In the genomic region with DNA sequence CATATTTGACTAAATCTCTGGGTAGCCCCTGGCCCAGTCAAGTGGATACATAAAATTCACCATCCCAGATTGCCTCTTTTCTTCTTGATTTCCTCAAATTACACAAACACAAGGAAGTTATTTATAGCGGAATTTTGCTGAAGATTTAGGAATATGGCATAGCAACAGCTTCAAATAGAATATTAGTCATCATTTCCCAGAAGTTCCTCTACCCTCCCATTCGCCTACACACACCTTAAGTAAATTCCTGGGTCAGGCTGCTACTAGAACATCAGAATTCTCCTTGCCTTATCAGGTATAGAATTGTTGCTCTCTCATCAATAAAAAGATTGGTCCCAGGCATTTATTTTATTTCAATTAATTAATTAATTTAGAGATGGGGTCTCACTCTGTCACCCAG, we compare ENCODE assay signal across 22 cellular contexts.
"Had no signal": no experiment of that assay in that cellular context is flagged by ENCODE, and none has a peak within 500 bp of the region (broad histone marks: within the 10 kb centered on the region; RNA-seq: fewer than 3 reads in every experiment).

No MANE protein-coding gene starts in this region.

- DNase-seq: activated CD4-positive, alpha-beta memory T cell treated with anti-CD3 and anti-CD28 coated beads, Interleukin-2, amount 10 ng/mL, durations not matched to agents 7 days and 5 days; activated CD4-positive, alpha-beta T cell treated with anti-CD3 and anti-CD28 coated beads, Interleukin-2, amount 10 ng/mL, durations not matched to agents 24 days and 14 days; activated gamma-delta T cell; activated naive CD4-positive, alpha-beta T cell treated with anti-CD3 and anti-CD28 coated beads, Interleukin-2, amount 50 U/mL, for 16 hours; activated naive CD8-positive, alpha-beta T cell treated with anti-CD3 and anti-CD28 coated beads, Interleukin-2, amount 50 U/mL, for 24 hours; activated T-cell treated with anti-CD3 and anti-CD28 coated beads for 4 hours; brain microvascular endothelial cell; endodermal cell; gastrocnemius medialis; hippocampal formation; left cardiac atrium; ovary; right cardiac atrium; stimulated activated CD4-positive, alpha-beta T cell treated with anti-CD3 and anti-CD28 coated beads, Interleukin-1b, Interleukin-23, amount 100 ng/mL, for 48 hours; substantia nigra; thyroid gland; upper lobe of right lung had no signal

- H3K27ac ChIP-seq: brain microvascular endothelial cell, coronary artery, epithelial cell of prostate, gastrocnemius medialis, neutrophil, ovary, prostate gland, thyroid gland, upper lobe of right lung, VCaP had no signal
